ENCODE assay signal across 27 cellular contexts in the genomic region with DNA sequence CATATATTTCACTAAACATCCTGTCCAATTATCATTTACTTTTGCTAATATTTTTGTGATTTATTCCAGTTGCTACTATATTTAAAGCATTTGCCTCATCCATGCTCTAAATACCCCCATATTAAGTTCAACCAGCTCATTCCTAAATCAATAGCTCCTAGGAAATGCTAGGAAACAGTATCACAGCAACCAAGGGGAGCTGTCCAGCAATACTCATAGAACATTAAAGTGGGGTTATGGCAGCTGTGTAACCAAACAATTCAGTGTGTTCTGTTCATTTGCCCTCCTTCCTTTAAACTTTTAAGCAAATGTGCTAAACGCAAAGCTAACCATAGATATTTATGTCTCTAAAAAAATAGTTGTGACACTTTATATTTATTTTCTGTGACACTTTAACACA. TPM values are rescaled to one million over a fixed set of nuclear protein-coding genes. Genes with fewer than 3 reads are reported as not detected.
DNase-seq lines count a peak whose midpoint lies in the region; ATAC-seq and TF ChIP-seq lines count a peak whose summit lies in the region.
"Had no signal": no experiment of that assay in that cellular context is flagged by ENCODE, and none has a peak within 500 bp of the region (broad histone marks: within the 10 kb centered on the region; RNA-seq: fewer than 3 reads in every experiment).

No MANE protein-coding gene starts in this region.

- H3K4me1 Mint-ChIP-seq in T-helper 2 cell treated with Interferon-gamma antibody and Interleukin-4, amounts not matched to agents 5 μg/mL and 100 μg/mL, for 36 hours (ENCODE audit: low read depth), result no peaks in the 10 kb centered on the region
- H3K4me1 Mint-ChIP-seq: nephron progenitor cell had no signal

- H4K20me1 ChIP-seq in HCT116 (ENCODE audit: insufficient read depth), result no peaks in the 10 kb centered on the region

- H3K36me3 ChIP-seq in HCT116 (ENCODE audit: control insufficient read depth in 1 of 2, insufficient read depth in 2 of 2, low read length in 2 of 2), result no peaks in the 10 kb centered on the region
- H3K36me3 ChIP-seq in HAP-1 (replicated peaks), result no peaks in the 10 kb centered on the region
- H3K36me3 ChIP-seq: gastrocnemius medialis, lower lobe of right lung, tibial nerve had no signal

- no peaks in the 10 kb centered on the region for H3K4me1 ChIP-seq in HCT116 (ENCODE audit: control insufficient read depth in 1 of 2, insufficient read depth in 2 of 2, low read length in 2 of 2)
- no peaks in the 10 kb centered on the region for H3K4me1 ChIP-seq in HAP-1
- H3K4me1 ChIP-seq: gastrocnemius medialis, lower lobe of right lung, tibial nerve had no signal

- in situ Hi-C loops in HAP-1 (cut with MboI; ENCODE audit: low sequenced_read_pairs), result no loop called here

- TF ChIP-seq CTCF in HCT116 (IDR thresholded peaks at IDR 0.05 in 2 of 3, conservative IDR thresholded peaks at IDR 0.05 in 1 of 3; ENCODE audit: borderline replicate concordance in 1 of 3, insufficient read depth in 1 of 3, low read depth in 2 of 3, low read length in 2 of 3), result no peak

- no peak overlapping the region for H3K4me3 ChIP-seq in HCT116 (replicated peaks in 1 of 2; ENCODE audit: low read depth in 1 of 2, low read length in 2 of 2)
- H3K4me3 ChIP-seq in HAP-1, result no peak overlapping the region
- H3K4me3 ChIP-seq: gastrocnemius medialis, lower lobe of right lung, mucosa of descending colon, PC-9, tibial nerve had no signal

- H3K27me3 ChIP-seq in HCT116 (ENCODE audit: insufficient read depth, low read length), result no peaks in the 10 kb centered on the region
- peaks cover 4% of the 10 kb centered on the region for H3K27me3 ChIP-seq in HAP-1 (ENCODE audit: low read depth)
- H3K27me3 ChIP-seq: gastrocnemius medialis, tibial nerve had no signal

- H3K36me3 Mint-ChIP-seq in T-helper 2 cell treated with Interferon-gamma antibody and Interleukin-4, amounts not matched to agents 5 μg/mL and 100 μg/mL, for 36 hours (ENCODE audit: low read depth), result no peaks in the 10 kb centered on the region
- H3K36me3 Mint-ChIP-seq: brain had no signal

- no TSS peak for BruUV-seq in HCT116 (replicated peaks; lab: Mats Ljungman, UMichigan)

- no peak for TF ChIP-seq RAD21 in HCT116 (IDR thresholded peaks at IDR 0.05; ENCODE audit: low read depth)

- H3K9me3 ChIP-seq in HCT116 (ENCODE audit: control insufficient read depth in 1 of 2, insufficient read depth in 1 of 2, low read depth in 1 of 2, low read length in 2 of 2), result no peaks in the 10 kb centered on the region
- no peaks in the 10 kb centered on the region for H3K9me3 ChIP-seq in HAP-1
- H3K9me3 ChIP-seq: gastrocnemius medialis, lower lobe of right lung, mucosa of descending colon had no signal

- no peak overlapping the region for H2AFZ ChIP-seq in HCT116 (ENCODE audit: low read depth, low read length, poor library complexity, severe bottlenecking)
- H2AFZ ChIP-seq: PC-9 had no signal

- H3K79me2 ChIP-seq in HCT116 (ENCODE audit: insufficient read depth, low read length), result no peaks in the 10 kb centered on the region

- H3K4me2 ChIP-seq in HCT116 (ENCODE audit: low read length), result no peak overlapping the region
- H3K4me2 ChIP-seq: PC-9 had no signal

- no peak for ATAC-seq in HCT116
- ATAC-seq: activated CD8-positive, alpha-beta T cell treated with anti-CD3 and anti-CD28 coated beads for 36 hours; esophagus mucosa; gastrocnemius medialis; lower lobe of right lung; mucosa of descending colon had no signal

- no peak overlapping the region for H3K9ac ChIP-seq in HCT116 (ENCODE audit: low read length)

- no peak overlapping the region for H3K27ac Mint-ChIP-seq in T-helper 2 cell treated with Interferon-gamma antibody and Interleukin-4, amounts not matched to agents 5 μg/mL and 100 μg/mL, for 36 hours
- H3K27ac Mint-ChIP-seq: activated CD8-positive, alpha-beta T cell treated with anti-CD3 and anti-CD28 coated beads for 36 hours; nephron progenitor cell had no signal

- CTCF ChIA-PET in HCT116 (lab: Charles Lee), result no interaction called here

- H3K27ac ChIP-seq in HCT116 (ENCODE audit: low read depth, low read length), result no peak overlapping the region
- H3K27ac ChIP-seq: C4-2B, gastrocnemius medialis, lower lobe of right lung, PC-9, tibial nerve had no signal

- no peaks in the 10 kb centered on the region for H3K9me3 Mint-ChIP-seq in T-helper 2 cell treated with Interferon-gamma antibody and Interleukin-4, amounts not matched to agents 5 μg/mL and 100 μg/mL, for 36 hours
- H3K9me3 Mint-ChIP-seq: nephron progenitor cell had no signal

- no peak overlapping the region for H3K4me3 Mint-ChIP-seq in T-helper 2 cell treated with Interferon-gamma antibody and Interleukin-4, amounts not matched to agents 5 μg/mL and 100 μg/mL, for 36 hours
- H3K4me3 Mint-ChIP-seq: activated CD8-positive, alpha-beta T cell treated with anti-CD3 and anti-CD28 coated beads for 36 hours; brain; nephron progenitor cell had no signal

- peak; percentile 8 for DNase-seq in A172 (ENCODE audit: low spot score)
- no peak for DNase-seq in HCT116 (ENCODE audit: low read depth, low spot score)
- peak; percentile 90 for DNase-seq in NCI-H748 (lab: John Stamatoyannopoulos, UW; ENCODE audit: unreplicated experiment)
- DNase-seq in fibroblast of peridontal ligament (ENCODE audit: extremely low read depth), result peak; percentile 5
- DNase-seq in central memory CD4-positive, alpha-beta T cell, result no peak
- DNase-seq in T-helper 2 cell treated with Interferon-gamma antibody and Interleukin-4, amounts not matched to agents 5 μg/mL and 100 μg/mL, for 36 hours (ENCODE audit: low spot score), result no peak
- DNase-seq in HAP-1 (ENCODE audit: low spot score in 2 of 2), result no peak
- no peak for DNase-seq in amygdala (lab: John Stamatoyannopoulos, UW)
- DNase-seq: activated CD4-positive, alpha-beta T cell treated with anti-CD3 and anti-CD28 coated beads for 1 hour; activated CD8-positive, alpha-beta T cell treated with anti-CD3 and anti-CD28 coated beads for 36 hours; activated gamma-delta T cell; effector memory CD4-positive, alpha-beta T cell; gastrocnemius medialis; HCEC 1CT; lower lobe of right lung; mucosa of descending colon; NCI-H1694; NCI-H226; nephron progenitor cell; PC-9; posterior cingulate gyrus; SIG-M5; T-helper 1 cell had no signal

- peaks cover 10% of the 10 kb centered on the region for H3K27me3 Mint-ChIP-seq in T-helper 2 cell treated with Interferon-gamma antibody and Interleukin-4, amounts not matched to agents 5 μg/mL and 100 μg/mL, for 36 hours (ENCODE audit: low read depth)
- H3K27me3 Mint-ChIP-seq: brain had no signal

- intact Hi-C loops in HCT116 (cut with micrococcal nuclease), result loop anchor here (5.0 kb wide), 1 partner anchor 840 kb away; no protein-coding TSS in a partner anchor

- H3K9me2 ChIP-seq in HCT116 (ENCODE audit: insufficient read depth), result no peaks in the 10 kb centered on the region

- RAD21 ChIA-PET in HCT116 (lab: Charles Lee; ENCODE audit: low non-redundant PET in 1 of 2, low total read pairs in 2 of 2, uncharacterized antibody in 2 of 2, unreplicated experiment in 2 of 2), result no interaction called here

- POLR2A ChIA-PET in HCT116 (lab: Charles Lee), result no interaction called here

- no peak for TF ChIP-seq POLR2A in HCT116 (IDR thresholded peaks at IDR 0.05; ENCODE audit: borderline replicate concordance, extremely low read depth, insufficient read depth, insufficient read length)

TF ChIP-seq in HCT116, 20 proteins besides CTCF, POLR2A, EP300 and RAD21:
- TF ChIP-seq JUND (IDR thresholded peaks at IDR 0.05), result no peak
- TF ChIP-seq, protein P1, sequence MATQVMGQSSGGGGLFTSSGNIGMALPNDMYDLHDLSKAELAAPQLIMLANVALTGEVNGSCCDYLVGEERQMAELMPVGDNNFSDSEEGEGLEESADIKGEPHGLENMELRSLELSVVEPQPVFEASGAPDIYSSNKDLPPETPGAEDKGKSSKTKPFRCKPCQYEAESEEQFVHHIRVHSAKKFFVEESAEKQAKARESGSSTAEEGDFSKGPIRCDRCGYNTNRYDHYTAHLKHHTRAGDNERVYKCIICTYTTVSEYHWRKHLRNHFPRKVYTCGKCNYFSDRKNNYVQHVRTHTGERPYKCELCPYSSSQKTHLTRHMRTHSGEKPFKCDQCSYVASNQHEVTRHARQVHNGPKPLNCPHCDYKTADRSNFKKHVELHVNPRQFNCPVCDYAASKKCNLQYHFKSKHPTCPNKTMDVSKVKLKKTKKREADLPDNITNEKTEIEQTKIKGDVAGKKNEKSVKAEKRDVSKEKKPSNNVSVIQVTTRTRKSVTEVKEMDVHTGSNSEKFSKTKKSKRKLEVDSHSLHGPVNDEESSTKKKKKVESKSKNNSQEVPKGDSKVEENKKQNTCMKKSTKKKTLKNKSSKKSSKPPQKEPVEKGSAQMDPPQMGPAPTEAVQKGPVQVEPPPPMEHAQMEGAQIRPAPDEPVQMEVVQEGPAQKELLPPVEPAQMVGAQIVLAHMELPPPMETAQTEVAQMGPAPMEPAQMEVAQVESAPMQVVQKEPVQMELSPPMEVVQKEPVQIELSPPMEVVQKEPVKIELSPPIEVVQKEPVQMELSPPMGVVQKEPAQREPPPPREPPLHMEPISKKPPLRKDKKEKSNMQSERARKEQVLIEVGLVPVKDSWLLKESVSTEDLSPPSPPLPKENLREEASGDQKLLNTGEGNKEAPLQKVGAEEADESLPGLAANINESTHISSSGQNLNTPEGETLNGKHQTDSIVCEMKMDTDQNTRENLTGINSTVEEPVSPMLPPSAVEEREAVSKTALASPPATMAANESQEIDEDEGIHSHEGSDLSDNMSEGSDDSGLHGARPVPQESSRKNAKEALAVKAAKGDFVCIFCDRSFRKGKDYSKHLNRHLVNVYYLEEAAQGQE (IDR thresholded peaks at IDR 0.05; ENCODE audit: low read depth), result peak; percentile 52
TF ChIP-seq in HCT116: peak in this region for 1.

RNA-seq across cellular contexts. Expression of a gene that starts 41.1 kb away (rescaled TPM):
- not detected in 2 replicates for total RNA-seq in A172 (2014; rRNA removed; shearing (Covaris generic))
- 1.2 TPM for total RNA-seq in HCT116 (2021; ENCODE audit: unreplicated experiment)
- polyA plus RNA-seq in HCT116 (2012), result 0.41 and 0.66 TPM in 2 replicates

Comparison
In these comparisons a context has a peak if more than half of its experiments do, and no peak if none do; other contexts are left out.
1. DNase-seq: peak in A172 (single experiment), NCI-H748 (single experiment) and fibroblast of peridontal ligament (single experiment); none in HCT116 (single experiment), central memory CD4-positive, alpha-beta T cell (single experiment), T-helper 2 cell treated with Interferon-gamma antibody and Interleukin-4, amounts not matched to agents 5 μg/mL and 100 μg/mL, for 36 hours (single experiment), HAP-1 (0 of 2) and amygdala (0 of 56).